In the genomic region with DNA sequence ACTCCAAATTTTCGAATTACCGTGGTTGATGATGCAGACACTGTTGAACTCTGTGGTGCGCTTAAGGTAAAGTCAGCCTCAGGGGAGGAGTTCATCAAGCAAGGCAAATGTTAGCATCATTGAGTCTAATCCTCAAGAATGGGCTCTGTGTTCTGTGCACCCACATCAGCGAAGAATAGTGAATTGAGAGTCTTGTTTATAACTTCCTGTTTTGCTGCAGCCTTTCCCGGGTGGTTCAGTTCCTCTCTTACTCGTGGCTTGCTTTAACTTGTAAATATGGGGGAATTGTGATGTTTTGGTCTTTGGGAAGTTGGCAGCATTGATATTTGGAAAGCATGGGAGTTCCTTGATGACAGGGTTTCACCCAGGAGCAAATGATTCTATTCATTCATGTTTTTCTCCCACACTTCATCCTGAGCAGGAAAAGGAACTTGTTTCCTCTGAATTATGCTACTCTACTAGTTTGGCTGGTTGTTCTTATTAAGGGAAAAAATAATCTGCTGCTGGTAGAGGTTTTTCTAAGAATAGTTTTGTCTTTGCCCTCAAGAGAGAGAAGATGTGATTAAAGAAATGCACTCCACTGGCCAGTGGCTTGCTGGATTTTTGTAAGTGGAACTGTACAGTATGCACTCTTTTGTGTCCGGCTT, we compare ENCODE assay signal across 12 cellular contexts. TPM values are rescaled to one million over a fixed set of nuclear protein-coding genes. Genes with fewer than 3 reads are reported as not detected.
DNase-seq lines count a peak whose midpoint lies in the region; ATAC-seq and TF ChIP-seq lines count a peak whose summit lies in the region.
"Had no signal": no experiment of that assay in that cellular context is flagged by ENCODE, and none has a peak within 500 bp of the region (broad histone marks: within the 10 kb centered on the region; RNA-seq: fewer than 3 reads in every experiment).

No MANE protein-coding gene starts in this region.

- DNase-seq in activated naive CD4-positive, alpha-beta T cell treated with anti-CD3 and anti-CD28 coated beads, Interleukin-2, amount 10 ng/mL, durations not matched to agents 7 days and 5 days = no peak
- DNase-seq in activated naive CD4-positive, alpha-beta T cell treated with anti-CD3 and anti-CD28 coated beads for 36 hours = no peak
- DNase-seq in RPMI7951 (ENCODE audit: low read depth) = peak; percentile 39
- peak; percentile 38 to 72 for DNase-seq in hippocampal formation (lab: John Stamatoyannopoulos, UW)
- DNase-seq in upper lobe of right lung = no peak
- no peak for DNase-seq in NCI-H2081 (lab: John Stamatoyannopoulos, UW)
- no peak for DNase-seq in sigmoid colon
- no peak for DNase-seq in natural killer cell
- DNase-seq: activated gamma-delta T cell treated with Interleukin-2 at 50 U/mL for 16 hours; NCI-H1436; Peyer's patch; stimulated activated naive CD8-positive, alpha-beta T cell treated with anti-CD3 and anti-CD28 coated beads, Interleukin-15, amount 100 ng/mL, for 72 hours had no signal

- H3K27me3 ChIP-seq in upper lobe of right lung (no peaks in the 10 kb centered on the region), sigmoid colon (no peaks in the 10 kb centered on the region)
- H3K27me3 ChIP-seq: Peyer's patch had no signal

- no peak overlapping the region for H3K4me3 ChIP-seq in upper lobe of right lung
- no peak overlapping the region for H3K4me3 ChIP-seq in sigmoid colon
- H3K4me3 ChIP-seq: Peyer's patch had no signal

- no peaks in the 10 kb centered on the region for H3K9me3 Mint-ChIP-seq in activated naive CD4-positive, alpha-beta T cell treated with anti-CD3 and anti-CD28 coated beads, Interleukin-2, amount 10 ng/mL, durations not matched to agents 7 days and 5 days
- no peaks in the 10 kb centered on the region for H3K9me3 Mint-ChIP-seq in activated naive CD4-positive, alpha-beta T cell treated with anti-CD3 and anti-CD28 coated beads for 36 hours
- no peaks in the 10 kb centered on the region for H3K9me3 Mint-ChIP-seq in natural killer cell
- H3K9me3 Mint-ChIP-seq: stimulated activated naive CD8-positive, alpha-beta T cell treated with anti-CD3 and anti-CD28 coated beads, Interleukin-15, amount 100 ng/mL, for 72 hours had no signal

- H3K36me3 Mint-ChIP-seq in activated naive CD4-positive, alpha-beta T cell treated with anti-CD3 and anti-CD28 coated beads, Interleukin-2, amount 10 ng/mL, durations not matched to agents 7 days and 5 days = peaks cover 41% of the 10 kb centered on the region
- H3K36me3 Mint-ChIP-seq in activated naive CD4-positive, alpha-beta T cell treated with anti-CD3 and anti-CD28 coated beads for 36 hours (ENCODE audit: low read depth) = peaks cover 35% of the 10 kb centered on the region
- peaks cover 8% of the 10 kb centered on the region for H3K36me3 Mint-ChIP-seq in natural killer cell

- CTCF ChIA-PET in activated naive CD4-positive, alpha-beta T cell treated with anti-CD3 and anti-CD28 coated beads, Interleukin-2, amount 10 ng/mL, durations not matched to agents 7 days and 5 days (lab: Charles Lee) = interaction anchor here (1.7 kb wide), 1 partner anchor 124 kb away, joined by 4 read pairs; no protein-coding TSS in a partner anchor
- CTCF ChIA-PET in activated naive CD4-positive, alpha-beta T cell treated with anti-CD3 and anti-CD28 coated beads for 36 hours (lab: Charles Lee) = no interaction called here

- 63 to 67% methylated on average over 7 of the region's 7 CpGs for WGBS in sigmoid colon, 2 donors

- TF ChIP-seq CTCF in upper lobe of right lung (IDR thresholded peaks at IDR 0.05) (no peak), sigmoid colon (IDR thresholded peaks at IDR 0.05) (no peak), natural killer cell (IDR thresholded peaks at IDR 0.05) (no peak)

- no peak overlapping the region for H3K4me3 Mint-ChIP-seq in activated naive CD4-positive, alpha-beta T cell treated with anti-CD3 and anti-CD28 coated beads, Interleukin-2, amount 10 ng/mL, durations not matched to agents 7 days and 5 days
- no peak overlapping the region for H3K4me3 Mint-ChIP-seq in activated naive CD4-positive, alpha-beta T cell treated with anti-CD3 and anti-CD28 coated beads for 36 hours
- no peak overlapping the region for H3K4me3 Mint-ChIP-seq in natural killer cell
- H3K4me3 Mint-ChIP-seq: stimulated activated naive CD8-positive, alpha-beta T cell treated with anti-CD3 and anti-CD28 coated beads, Interleukin-15, amount 100 ng/mL, for 72 hours had no signal

- no peak for TF ChIP-seq EP300 in sigmoid colon (IDR thresholded peaks at IDR 0.05)

- no peak for TF ChIP-seq POLR2A in sigmoid colon (IDR thresholded peaks at IDR 0.05)

- H3K27ac ChIP-seq in upper lobe of right lung (no peak overlapping the region), sigmoid colon (no peak overlapping the region)
- H3K27ac ChIP-seq: Peyer's patch had no signal

- no peaks in the 10 kb centered on the region for H3K9me3 ChIP-seq in upper lobe of right lung
- H3K9me3 ChIP-seq in sigmoid colon = no peaks in the 10 kb centered on the region
- H3K9me3 ChIP-seq: Peyer's patch had no signal

- ATAC-seq in upper lobe of right lung (peak; percentile 57), natural killer cell (no peak)
- ATAC-seq: stimulated activated naive CD8-positive, alpha-beta T cell treated with anti-CD3 and anti-CD28 coated beads, Interleukin-15, amount 100 ng/mL, for 72 hours had no signal

- H3K27me3 Mint-ChIP-seq in activated naive CD4-positive, alpha-beta T cell treated with anti-CD3 and anti-CD28 coated beads, Interleukin-2, amount 10 ng/mL, durations not matched to agents 7 days and 5 days = no peaks in the 10 kb centered on the region
- no peaks in the 10 kb centered on the region for H3K27me3 Mint-ChIP-seq in activated naive CD4-positive, alpha-beta T cell treated with anti-CD3 and anti-CD28 coated beads for 36 hours (ENCODE audit: low read depth)
- H3K27me3 Mint-ChIP-seq in natural killer cell (ENCODE audit: low read depth in 2 of 2) = no peaks in the 10 kb centered on the region
- H3K27me3 Mint-ChIP-seq: stimulated activated naive CD8-positive, alpha-beta T cell treated with anti-CD3 and anti-CD28 coated beads, Interleukin-15, amount 100 ng/mL, for 72 hours had no signal

- intact Hi-C loops in activated naive CD4-positive, alpha-beta T cell treated with anti-CD3 and anti-CD28 coated beads for 36 hours (cut with micrococcal nuclease) = no loop called here
- intact Hi-C loops in upper lobe of right lung (cut with DNase I) (loop anchor here (5.0 kb wide), 1 partner anchor 129 kb away; no protein-coding TSS in a partner anchor), sigmoid colon (cut with DNase I) (loop anchor here (10.0 kb wide), 1 partner anchor 612 kb away; the partner anchor contains the start of gene STT3B), natural killer cell (cut with micrococcal nuclease) (loop anchor here (5.0 to 10.0 kb wide), 2 partner anchors 592 to 1379 kb away; no protein-coding TSS in a partner anchor)

- H3K36me3 ChIP-seq in upper lobe of right lung (peaks cover 49% of the 10 kb centered on the region), sigmoid colon (peaks cover 0 to 46% (median 12%) of the 10 kb centered on the region in 4 donors)

- H3K4me1 ChIP-seq in upper lobe of right lung (no peaks in the 10 kb centered on the region), sigmoid colon (peaks cover 0 to 4% (median 0%) of the 10 kb centered on the region in 4 donors)
- H3K4me1 ChIP-seq: Peyer's patch had no signal

- peaks cover 19% of the 10 kb centered on the region for H3K4me1 Mint-ChIP-seq in activated naive CD4-positive, alpha-beta T cell treated with anti-CD3 and anti-CD28 coated beads, Interleukin-2, amount 10 ng/mL, durations not matched to agents 7 days and 5 days
- no peaks in the 10 kb centered on the region for H3K4me1 Mint-ChIP-seq in activated naive CD4-positive, alpha-beta T cell treated with anti-CD3 and anti-CD28 coated beads for 36 hours (ENCODE audit: low read depth)
- H3K4me1 Mint-ChIP-seq in natural killer cell = peaks cover 0 to 6% of the 10 kb centered on the region in 2 donors
- H3K4me1 Mint-ChIP-seq: stimulated activated naive CD8-positive, alpha-beta T cell treated with anti-CD3 and anti-CD28 coated beads, Interleukin-15, amount 100 ng/mL, for 72 hours had no signal

- H3K27ac Mint-ChIP-seq in activated naive CD4-positive, alpha-beta T cell treated with anti-CD3 and anti-CD28 coated beads, Interleukin-2, amount 10 ng/mL, durations not matched to agents 7 days and 5 days = peak overlapping the region; percentile 65
- no peak overlapping the region for H3K27ac Mint-ChIP-seq in activated naive CD4-positive, alpha-beta T cell treated with anti-CD3 and anti-CD28 coated beads for 36 hours
- H3K27ac Mint-ChIP-seq in natural killer cell = no peak overlapping the region

RNA-seq across cellular contexts. Expression of gene GPD1L, which starts 40.4 kb away (rescaled TPM):
- 10 to 100 TPM; 10.8 to 12.6 TPM for total RNA-seq in activated naive CD4-positive, alpha-beta T cell treated with anti-CD3 and anti-CD28 coated beads for 36 hours
- 10.6 and 12.7 TPM in 2 replicates for total RNA-seq in RPMI7951 (2014; rRNA removed; shearing (Covaris generic))
- total RNA-seq in upper lobe of right lung (84.1 TPM), sigmoid colon (10 to 100 TPM; 39.1 to 67.8 (median 53.2) TPM), natural killer cell (10 to 100 TPM; 14.8 to 35.3 (median 28.4) TPM)
- 10 to 100 TPM; 39.6 to 54.1 (median 42.6) TPM for polyA plus RNA-seq in sigmoid colon

Comparison
In these comparisons a context has a peak if more than half of its experiments do, and no peak if none do; other contexts are left out.
1. DNase-seq: peak in RPMI7951 (single experiment) and hippocampal formation (2 of 2); none in activated naive CD4-positive, alpha-beta T cell treated with anti-CD3 and anti-CD28 coated beads, Interleukin-2, amount 10 ng/mL, durations not matched to agents 7 days and 5 days (single experiment), activated naive CD4-positive, alpha-beta T cell treated with anti-CD3 and anti-CD28 coated beads for 36 hours (single experiment), upper lobe of right lung (single experiment), NCI-H2081 (0 of 2), sigmoid colon (single experiment) and natural killer cell (single experiment).